11 cellular contexts compared by ENCODE assay signal in the genomic region with DNA sequence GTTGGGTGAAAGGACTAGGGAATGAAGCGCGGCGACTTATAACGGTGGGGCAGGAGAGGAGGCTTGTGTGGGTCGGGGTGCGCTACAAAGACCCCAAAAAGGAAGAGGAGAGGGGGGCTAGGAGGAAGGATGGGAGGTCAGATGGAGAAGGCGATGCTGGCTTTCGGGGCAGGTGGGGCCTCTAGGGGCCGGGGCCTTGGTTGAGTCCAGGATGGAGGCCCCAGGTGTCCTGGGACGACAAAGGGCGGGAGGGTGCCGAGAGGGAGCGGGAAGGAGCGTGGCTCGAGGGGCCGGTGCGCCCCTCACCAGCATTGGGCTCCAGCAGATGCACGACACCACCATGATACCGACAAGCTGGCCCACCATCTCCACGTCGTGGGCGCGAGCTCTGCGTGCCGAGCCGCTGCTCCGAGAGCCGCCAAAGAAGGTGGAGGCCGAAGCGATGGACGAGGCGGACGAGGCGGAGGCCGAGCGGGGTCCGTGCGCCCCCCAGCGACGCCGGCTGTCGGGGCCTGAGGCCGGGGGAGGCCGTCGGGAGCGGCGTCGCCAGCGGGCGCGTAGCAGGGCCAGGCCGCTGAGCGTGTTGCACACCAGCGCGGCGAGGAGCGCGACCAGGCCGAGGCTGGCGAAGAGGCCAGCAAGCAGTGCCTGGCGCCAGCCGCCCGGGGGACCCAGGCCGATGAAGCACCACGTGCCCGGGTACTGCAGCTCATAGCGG. TPM values are rescaled to one million over a fixed set of nuclear protein-coding genes. Genes with fewer than 3 reads are reported as not detected.
DNase-seq lines count a peak whose midpoint lies in the region; ATAC-seq, FAIRE-seq and TF ChIP-seq lines count a peak whose summit lies in the region.
"Had no signal": no experiment of that assay in that cellular context is flagged by ENCODE, and none has a peak within 500 bp of the region (broad histone marks: within the 10 kb centered on the region; RNA-seq: fewer than 3 reads in every experiment).

No MANE protein-coding gene starts in this region.

- no peaks in the 10 kb centered on the region; the same call in 1 of the 2 replicates for H4K20me1 ChIP-seq in GM12878 (ENCODE audit: control insufficient read depth, insufficient read depth)

- H2AFZ ChIP-seq in GM12878 (ENCODE audit: control insufficient read depth, low read depth, low read length) = no peak overlapping the region

- no peaks in the 10 kb centered on the region for H3K9me3 ChIP-seq in CD4-positive, alpha-beta memory T cell (ENCODE audit: control insufficient read depth in 1 of 2, low read length in 2 of 2)
- no peaks in the 10 kb centered on the region for H3K9me3 ChIP-seq in GM12878 (replicated peaks; ENCODE audit: control insufficient read depth, insufficient read depth, low read length)
- H3K9me3 ChIP-seq in MG63 = no peaks in the 10 kb centered on the region
- H3K9me3 ChIP-seq in A673 (ENCODE audit: low read depth, low read length, poor library complexity, severe bottlenecking) = no peaks in the 10 kb centered on the region

- peak overlapping the region; percentile 95 for H3K56ac ChIP-seq in mesendoderm (ENCODE audit: low read length)

- H2BK120ac ChIP-seq in mesendoderm (ENCODE audit: low read depth, low read length) = no peak overlapping the region

- peaks cover 14% of the 10 kb centered on the region for H3K27me3 ChIP-seq in CD4-positive, alpha-beta memory T cell (ENCODE audit: insufficient read depth, low read length)
- H3K27me3 ChIP-seq in GM12878 (replicated peaks in 1 of 2; ENCODE audit: control insufficient read depth in 2 of 2, insufficient read depth in 2 of 2, low read length in 1 of 2) = peaks cover 5 to 6% of the 10 kb centered on the region in 2 experiments; a peak in 3 of 4 replicates
- no peaks in the 10 kb centered on the region for H3K27me3 ChIP-seq in mesendoderm (ENCODE audit: insufficient read depth, low read length, poor library complexity)
- no peaks in the 10 kb centered on the region for H3K27me3 ChIP-seq in MG63
- no peaks in the 10 kb centered on the region for H3K27me3 ChIP-seq in A673 (replicated peaks; ENCODE audit: insufficient read depth, low read depth, low read length, poor library complexity)

- H3K4me1 ChIP-seq in CD4-positive, alpha-beta memory T cell (ENCODE audit: insufficient read depth, low read length) = peaks cover 36% of the 10 kb centered on the region
- H3K4me1 ChIP-seq in GM12878 (ENCODE audit: control insufficient read depth, insufficient read depth, low read length) (no peaks in the 10 kb centered on the region), mesendoderm (ENCODE audit: control insufficient read depth, low read depth, low read length) (no peaks in the 10 kb centered on the region), A673 (ENCODE audit: insufficient read depth, low read length, poor library complexity, severe bottlenecking) (peaks cover 36% of the 10 kb centered on the region)

- RAD21 ChIA-PET in GM12878 (lab: Charles Lee; ENCODE audit: unreplicated experiment) = interaction anchor here (0.7 to 1.4 kb wide), 2 partner anchors 41 to 42 kb away, joined by 3 to 4 read pairs; no protein-coding TSS in a partner anchor

- peaks cover 23% of the 10 kb centered on the region for H3K36me3 ChIP-seq in CD4-positive, alpha-beta memory T cell (ENCODE audit: insufficient read depth, low read length)
- peaks cover 1 to 3% of the 10 kb centered on the region in 2 experiments; a peak in 3 of 4 replicates for H3K36me3 ChIP-seq in GM12878 (ENCODE audit: control insufficient read depth in 2 of 2, insufficient read depth in 2 of 2, low read length in 1 of 2)
- H3K36me3 ChIP-seq in mesendoderm (ENCODE audit: control insufficient read depth, insufficient read depth, low read length) = no peaks in the 10 kb centered on the region
- H3K36me3 ChIP-seq in MG63 = peaks cover 41% of the 10 kb centered on the region
- H3K36me3 ChIP-seq in A673 (ENCODE audit: insufficient read depth, low read length, poor library complexity, severe bottlenecking) = peaks cover 6% of the 10 kb centered on the region

- intact Hi-C loops in CD4-positive, alpha-beta memory T cell (cut with micrococcal nuclease) = loop anchor here (5.0 kb wide), 1 partner anchor 56 kb away; a partner anchor contains a TSS
- intact Hi-C loops in GM12878 (cut with micrococcal nuclease; ENCODE audit: unreplicated experiment) (loop anchor here (5.0 to 10.0 kb wide), 3 partner anchors 41 to 118 kb away; a partner anchor contains a TSS), A673 (cut with micrococcal nuclease; ENCODE audit: unreplicated experiment) (no loop called here)

- peaks cover 18 to 29% of the 10 kb centered on the region in 2 donors for H3K36me3 Mint-ChIP-seq in CD4-positive, alpha-beta memory T cell

- DNase-seq in CD4-positive, alpha-beta memory T cell = peak in 1 of 5 donors; percentile 38
- peak; percentile 60 for DNase-seq in GM13976 (ENCODE audit: low spot score)
- no peak for DNase-seq in GM12878 (ENCODE audit: low read depth, low spot score)
- no peak for DNase-seq in mesendoderm
- DNase-seq in SIG-M5 (lab: John Stamatoyannopoulos, UW) = no peak
- DNase-seq in MG63 = no peak
- no peak for DNase-seq in A673 (ENCODE audit: low spot score)
- DNase-seq in NCI-H2107 (lab: John Stamatoyannopoulos, UW) = no peak
- DNase-seq: foreskin melanocyte; stimulated activated naive CD4-positive, alpha-beta T cell treated with Interleukin-2 at 50 U/mL for 16 hours had no signal

- TF ChIP-seq CTCF in GM13976 (IDR thresholded peaks at IDR 0.05; ENCODE audit: borderline replicate concordance, control extremely low read depth, extremely low read depth, insufficient read depth, missing control alignments) (peak; percentile 16), GM12878 (IDR thresholded peaks at IDR 0.05 in 2 of 3, conservative IDR thresholded peaks at IDR 0.05 in 1 of 3; ENCODE audit: control insufficient read depth in 2 of 3, extremely low read depth in 1 of 3, insufficient read depth in 1 of 3, low read depth in 3 of 3, low read length in 3 of 3) (peak; percentile 7 to 10 (median 8); a peak in 2 of 6 replicates), A673 (conservative IDR thresholded peaks at IDR 0.05; ENCODE audit: low read depth, low read length) (no peak)

- H3K18ac ChIP-seq in mesendoderm (ENCODE audit: low read length) = no peak overlapping the region

- H2BK15ac ChIP-seq in mesendoderm (replicated peaks; ENCODE audit: low read depth) = no peak overlapping the region

- peaks cover 7 to 20% of the 10 kb centered on the region in 2 donors for H3K27me3 Mint-ChIP-seq in CD4-positive, alpha-beta memory T cell

- no peak for FAIRE-seq in GM12878 (lab: Jason Lieb, UNC)
- FAIRE-seq: bronchial epithelial cell had no signal

- H3K9me3 Mint-ChIP-seq in CD4-positive, alpha-beta memory T cell = no peaks in the 10 kb centered on the region

- H3K27ac Mint-ChIP-seq in CD4-positive, alpha-beta memory T cell = peak overlapping the region in 2 of 7 donors; percentile 37 to 69

- TF ChIP-seq POLR2A in GM12878 (IDR thresholded peaks at IDR 0.05; ENCODE audit: low read depth, low read length) = no peak

- no peak overlapping the region for H3K23ac ChIP-seq in mesendoderm (ENCODE audit: low read length)

- POLR2A ChIA-PET in CD4-positive, alpha-beta memory T cell (lab: Charles Lee; ENCODE audit: partially characterized antibody) = interaction anchor here (0.8 to 2.6 kb wide), 12 partner anchors 7 to 444 kb away, joined by 3 to 17 read pairs (median 5); a partner anchor contains a TSS
- POLR2A ChIA-PET in GM12878 (lab: Charles Lee) (no interaction called here), A673 (lab: Charles Lee; ENCODE audit: low non-redundant PET) (no interaction called here)

- no peak for ATAC-seq in GM12878

- H4K5ac ChIP-seq in mesendoderm (ENCODE audit: low read length) = no peak overlapping the region

- H3K4me2 ChIP-seq in GM12878 (ENCODE audit: control insufficient read depth, insufficient read depth) (no peak overlapping the region; the same call in 1 of the 2 replicates), mesendoderm (ENCODE audit: low read length) (no peak overlapping the region)

- in situ Hi-C loops in GM13976 (cut with MboI; ENCODE audit: low sequenced_read_pairs, unreplicated experiment) = no loop called here
- in situ Hi-C loops in GM12878 (cut with MboI) = no loop called here

- H3K4me1 Mint-ChIP-seq in CD4-positive, alpha-beta memory T cell = peaks cover 14 to 35% (median 25%) of the 10 kb centered on the region in 4 donors

- H3K4me3 ChIP-seq in CD4-positive, alpha-beta memory T cell (ENCODE audit: low read length in 2 of 2) = no peak overlapping the region
- no peak overlapping the region for H3K4me3 ChIP-seq in GM12878
- no peak overlapping the region for H3K4me3 ChIP-seq in mesendoderm (ENCODE audit: low read length)
- no peak overlapping the region for H3K4me3 ChIP-seq in MG63
- H3K4me3 ChIP-seq in A673 (ENCODE audit: low read depth, low read length, poor library complexity, severe bottlenecking) = no peak overlapping the region

- CTCF ChIA-PET in CD4-positive, alpha-beta memory T cell (lab: Charles Lee; ENCODE audit: partially characterized antibody) = interaction anchor here (0.7 to 2.6 kb wide), 16 partner anchors 8 to 594 kb away, joined by 3 to 28 read pairs (median 4); a partner anchor contains a TSS
- CTCF ChIA-PET in GM12878 (lab: Yijun Ruan, JAX) = interaction anchor here (0.6 to 2.0 kb wide), 13 partner anchors 7 to 1367 kb away, joined by 3 to 15 read pairs (median 4); a partner anchor contains a TSS
- CTCF ChIA-PET in A673 (lab: Charles Lee) = interaction anchor here (0.5 to 1.4 kb wide), 5 partner anchors 7 to 1639 kb away, joined by 3 to 12 read pairs (median 5); a partner anchor contains a TSS

- SMC1A ChIA-PET in GM12878 (lab: Charles Lee; ENCODE audit: uncharacterized antibody, unreplicated experiment) = interaction anchor here (0.8 kb wide), 1 partner anchor 41 kb away, joined by 3 read pairs; no protein-coding TSS in a partner anchor

- H3K9ac ChIP-seq in GM12878 (ENCODE audit: control insufficient read depth, insufficient read depth, low read length) = no peak overlapping the region
- H3K9ac ChIP-seq in mesendoderm (ENCODE audit: low read length) = no peak overlapping the region

- WGBS in GM12878 (ENCODE audit: insufficient coverage, insufficient replicate concordance, low lambda C conversion rate, missing lambda C conversion rate) = 33% methylated on average over 30 of the region's 67 CpGs
- no CpG with 5 or more reads among the region's 67 CpGs for WGBS in mesendoderm (ENCODE audit: extremely low coverage, insufficient coverage, low lambda C conversion rate)

- no peak overlapping the region for H2AK5ac ChIP-seq in mesendoderm (ENCODE audit: low read length)

- no peak overlapping the region for H3K4ac ChIP-seq in mesendoderm (ENCODE audit: low read depth, low read length)

- no peak for TF ChIP-seq RAD21 in GM12878 (IDR thresholded peaks at IDR 0.05; ENCODE audit: insufficient read depth, low read depth, low read length)

- no peak overlapping the region for H3K27ac ChIP-seq in CD4-positive, alpha-beta memory T cell (ENCODE audit: low read depth, low read length)
- H3K27ac ChIP-seq in GM12878 (ENCODE audit: control insufficient read depth, insufficient read depth) (no peak overlapping the region), mesendoderm (ENCODE audit: low read depth, low read length) (no peak overlapping the region), A673 (ENCODE audit: low read depth, low read length, poor library complexity, severe bottlenecking) (no peak overlapping the region)

- H3K79me2 ChIP-seq in GM12878 (ENCODE audit: control insufficient read depth, insufficient read depth, low read length) (no peaks in the 10 kb centered on the region), mesendoderm (ENCODE audit: control insufficient read depth, insufficient read depth, low read length) (no peaks in the 10 kb centered on the region)

- no peaks in the 10 kb centered on the region for H3K79me1 ChIP-seq in mesendoderm (ENCODE audit: low read length)

- H4K8ac ChIP-seq in mesendoderm (ENCODE audit: low read depth, low read length) = no peak overlapping the region

- no peak overlapping the region for H2BK5ac ChIP-seq in mesendoderm (ENCODE audit: low read length)

- no peak for TF ChIP-seq EP300 in GM12878 (IDR thresholded peaks at IDR 0.05; ENCODE audit: borderline replicate concordance in 1 of 2, control insufficient read depth in 1 of 2, low read depth in 2 of 2, low read length in 2 of 2)

- peak overlapping the region; percentile 1 to 76 (median 54) for H3K4me3 Mint-ChIP-seq in CD4-positive, alpha-beta memory T cell

- no TSS peak for BruUV-seq in GM12878 (replicated peaks; lab: Mats Ljungman, UMichigan)
- no TSS peak for BruUV-seq in A673 (replicated peaks; lab: Mats Ljungman, UMichigan)

RNA-seq across cellular contexts. Expression of a gene that starts 1.9 kb away (rescaled TPM):
- not detected for total RNA-seq in CD4-positive, alpha-beta memory T cell
- polyA plus RNA-seq in CD4-positive, alpha-beta memory T cell = not detected
- total RNA-seq in GM12878 (2013; cell fraction: nucleolus; rRNA removed) = not detected in 2 replicates
- total RNA-seq in GM12878 (2014; rRNA removed) = not detected in 2 replicates
- not detected in 2 replicates for total RNA-seq in GM12878 (2014; rRNA removed; fragmentation: Illumina TruSeq; extraction: Trizol)
- total RNA-seq in GM12878 (2021) = not detected in 2 replicates
- not detected for polyA plus RNA-seq in GM12878 (2011; ENCODE audit: low read depth)
- not detected in 2 replicates for polyA plus RNA-seq in GM12878 (2011; rRNA removed)
- polyA plus RNA-seq in GM12878 (2011; cell fraction: cytosol; rRNA removed) = not detected in 2 replicates
- polyA plus RNA-seq in GM12878 (2011; cell fraction: nucleus; rRNA removed) = not detected in 2 replicates
- polyA plus RNA-seq in GM12878 (2012) = not detected in 2 replicates
- not detected in 2 replicates for polyA plus RNA-seq in GM12878 (2014; fragmentation: Illumina TruSeq; extraction: Trizol)
- not detected for polyA plus RNA-seq in GM12878 (2014; fragmentation: Nextera tagmentation; extraction: Ambion mirVana)
- not detected in 2 replicates for polyA plus RNA-seq in GM12878 (2014; rRNA removed)
- not detected for polyA plus RNA-seq in GM12878 (2016; fragmentation: Nextera tagmentation; extraction: Ambion mirVana)
- not detected in 2 replicates for polyA minus RNA-seq in GM12878 (2011; rRNA and poly(A)+ RNA removed)
- polyA minus RNA-seq in GM12878 (2011; cell fraction: cytosol; rRNA and poly(A)+ RNA removed) = not detected in 2 replicates
- not detected in 2 replicates for polyA minus RNA-seq in GM12878 (2011; cell fraction: nucleus; rRNA and poly(A)+ RNA removed)
- 0.11 TPM for polyA plus RNA-seq in mesendoderm (2013, experiment 1 of 2)
- polyA plus RNA-seq in mesendoderm (2013, experiment 2 of 2) = 0.07 TPM
- not detected in 2 replicates for total RNA-seq in MG63 (2014; rRNA removed; shearing (Covaris generic); ENCODE audit: low replicate concordance)
- 0.72 TPM in 1 of 2 replicates, not detected in the other for total RNA-seq in A673 (2021)

RNA-seq across cellular contexts. Expression of a gene that starts 22.7 kb away (rescaled TPM):
- 10 to 100 TPM; 32.3 to 33.8 TPM for total RNA-seq in CD4-positive, alpha-beta memory T cell
- 10 to 100 TPM; 50.1 to 63.6 TPM for polyA plus RNA-seq in CD4-positive, alpha-beta memory T cell
- 6.6 and 6.9 TPM in 2 replicates for total RNA-seq in GM12878 (2013; cell fraction: nucleolus; rRNA removed)
- total RNA-seq in GM12878 (2014; rRNA removed) = 23.4 and 24.1 TPM in 2 replicates
- 7.0 and 11.3 TPM in 2 replicates for total RNA-seq in GM12878 (2014; rRNA removed; fragmentation: Illumina TruSeq; extraction: Trizol)
- total RNA-seq in GM12878 (2021) = 19.9 and 21.2 TPM in 2 replicates
- 4.5 TPM for polyA plus RNA-seq in GM12878 (2011; ENCODE audit: low read depth)
- polyA plus RNA-seq in GM12878 (2011; rRNA removed) = 6.4 and 11.2 TPM in 2 replicates
- polyA plus RNA-seq in GM12878 (2011; cell fraction: cytosol; rRNA removed) = 13.5 and 21.3 TPM in 2 replicates
- 11.9 and 15.0 TPM in 2 replicates for polyA plus RNA-seq in GM12878 (2011; cell fraction: nucleus; rRNA removed)
- 11.9 and 12.5 TPM in 2 replicates for polyA plus RNA-seq in GM12878 (2012)
- polyA plus RNA-seq in GM12878 (2014; fragmentation: Illumina TruSeq; extraction: Trizol) = 1.0 and 5.0 TPM in 2 replicates
- polyA plus RNA-seq in GM12878 (2014; fragmentation: Nextera tagmentation; extraction: Ambion mirVana) = 1 to 10 TPM in 1 of 2 experiments, under 1 TPM in 1; 0.47 to 1.0 TPM
- 21.4 and 24.1 TPM in 2 replicates for polyA plus RNA-seq in GM12878 (2014; rRNA removed)
- 10 to 100 TPM; 15.9 to 18.0 TPM for polyA plus RNA-seq in GM12878 (2016; fragmentation: Nextera tagmentation; extraction: Ambion mirVana)
- polyA minus RNA-seq in GM12878 (2011; rRNA and poly(A)+ RNA removed) = 4.3 and 6.5 TPM in 2 replicates
- 27.1 and 42.4 TPM in 2 replicates for polyA minus RNA-seq in GM12878 (2011; cell fraction: cytosol; rRNA and poly(A)+ RNA removed)
- 4.0 and 8.5 TPM in 2 replicates for polyA minus RNA-seq in GM12878 (2011; cell fraction: nucleus; rRNA and poly(A)+ RNA removed)
- polyA plus RNA-seq in mesendoderm (2013, experiment 1 of 2) = 47.1 TPM
- 46.7 TPM for polyA plus RNA-seq in mesendoderm (2013, experiment 2 of 2)
- 111 and 196 TPM in 2 replicates for total RNA-seq in MG63 (2014; rRNA removed; shearing (Covaris generic); ENCODE audit: low replicate concordance)
- 59.4 and 61.7 TPM in 2 replicates for total RNA-seq in A673 (2021)

RNA-seq across cellular contexts. Expression of a gene that starts 40.1 kb away (rescaled TPM):
- 100 to 1,000 TPM; 189 to 205 TPM for total RNA-seq in CD4-positive, alpha-beta memory T cell
- polyA plus RNA-seq in CD4-positive, alpha-beta memory T cell = 10 to 100 TPM; 41.5 to 87.6 TPM
- 65.2 and 69.3 TPM in 2 replicates for total RNA-seq in GM12878 (2013; cell fraction: nucleolus; rRNA removed)
- total RNA-seq in GM12878 (2014; rRNA removed) (68.0 and 80.0 TPM in 2 replicates), GM12878 (2014; rRNA removed; fragmentation: Illumina TruSeq; extraction: Trizol) (47.8 and 54.2 TPM in 2 replicates), GM12878 (2021) (189 and 202 TPM in 2 replicates), A673 (2021) (91.4 and 127 TPM in 2 replicates)
- 24.3 TPM for polyA plus RNA-seq in GM12878 (2011; ENCODE audit: low read depth)
- polyA plus RNA-seq in GM12878 (2011; rRNA removed) (26.0 and 49.8 TPM in 2 replicates), GM12878 (2014; fragmentation: Illumina TruSeq; extraction: Trizol) (18.9 and 45.4 TPM in 2 replicates), GM12878 (2014; fragmentation: Nextera tagmentation; extraction: Ambion mirVana) (1 to 10 TPM; 1.0 to 1.4 TPM), GM12878 (2014; rRNA removed) (77.3 and 91.2 TPM in 2 replicates), GM12878 (2016; fragmentation: Nextera tagmentation; extraction: Ambion mirVana) (10 to 100 TPM; 51.3 to 60.1 TPM)
- polyA plus RNA-seq in GM12878 (2011; cell fraction: cytosol; rRNA removed) = 60.4 and 77.2 TPM in 2 replicates
- polyA plus RNA-seq in GM12878 (2011; cell fraction: nucleus; rRNA removed) = 89.7 and 112 TPM in 2 replicates
- 75.7 and 100 TPM in 2 replicates for polyA plus RNA-seq in GM12878 (2012)
- 59.2 and 121 TPM in 2 replicates for polyA minus RNA-seq in GM12878 (2011; rRNA and poly(A)+ RNA removed)
- 51.6 and 70.8 TPM in 2 replicates for polyA minus RNA-seq in GM12878 (2011; cell fraction: cytosol; rRNA and poly(A)+ RNA removed)
- polyA minus RNA-seq in GM12878 (2011; cell fraction: nucleus; rRNA and poly(A)+ RNA removed) = 17.0 and 26.6 TPM in 2 replicates
- polyA plus RNA-seq in mesendoderm (2013, experiment 1 of 2) = 35.9 TPM
- 37.9 TPM for polyA plus RNA-seq in mesendoderm (2013, experiment 2 of 2)
- total RNA-seq in MG63 (2014; rRNA removed; shearing (Covaris generic); ENCODE audit: low replicate concordance) = 105 and 128 TPM in 2 replicates

RNA-seq across cellular contexts. Expression of a gene that starts 45.0 kb away (rescaled TPM):
- total RNA-seq in CD4-positive, alpha-beta memory T cell = 100 to 1,000 TPM; 122 to 138 TPM
- polyA plus RNA-seq in CD4-positive, alpha-beta memory T cell = 100 to 1,000 TPM; 307 to 824 TPM
- 20.5 and 21.0 TPM in 2 replicates for total RNA-seq in GM12878 (2013; cell fraction: nucleolus; rRNA removed)
- total RNA-seq in GM12878 (2014; rRNA removed) = 27.2 and 27.9 TPM in 2 replicates
- total RNA-seq in GM12878 (2014; rRNA removed; fragmentation: Illumina TruSeq; extraction: Trizol) = 24.7 and 26.3 TPM in 2 replicates
- 39.4 and 40.8 TPM in 2 replicates for total RNA-seq in GM12878 (2021)
- polyA plus RNA-seq in GM12878 (2011; ENCODE audit: low read depth) = 16.0 TPM
- polyA plus RNA-seq in GM12878 (2011; rRNA removed) = 36.8 and 45.7 TPM in 2 replicates
- 45.8 and 48.4 TPM in 2 replicates for polyA plus RNA-seq in GM12878 (2011; cell fraction: cytosol; rRNA removed)
- 31.8 and 33.9 TPM in 2 replicates for polyA plus RNA-seq in GM12878 (2011; cell fraction: nucleus; rRNA removed)
- polyA plus RNA-seq in GM12878 (2012) = 24.2 and 28.9 TPM in 2 replicates
- 34.9 and 38.0 TPM in 2 replicates for polyA plus RNA-seq in GM12878 (2014; fragmentation: Illumina TruSeq; extraction: Trizol)
- polyA plus RNA-seq in GM12878 (2014; fragmentation: Nextera tagmentation; extraction: Ambion mirVana) = 1 to 10 TPM; 4.8 to 8.3 TPM
- 31.6 and 31.9 TPM in 2 replicates for polyA plus RNA-seq in GM12878 (2014; rRNA removed)
- polyA plus RNA-seq in GM12878 (2016; fragmentation: Nextera tagmentation; extraction: Ambion mirVana) = 10 to 100 TPM; 62.3 to 65.8 TPM
- polyA minus RNA-seq in GM12878 (2011; rRNA and poly(A)+ RNA removed) = 40.0 and 44.6 TPM in 2 replicates
- polyA minus RNA-seq in GM12878 (2011; cell fraction: cytosol; rRNA and poly(A)+ RNA removed) = 11.1 and 16.1 TPM in 2 replicates
- 15.0 and 18.5 TPM in 2 replicates for polyA minus RNA-seq in GM12878 (2011; cell fraction: nucleus; rRNA and poly(A)+ RNA removed)
- polyA plus RNA-seq in mesendoderm (2013, experiment 1 of 2) = 28.6 TPM
- 30.0 TPM for polyA plus RNA-seq in mesendoderm (2013, experiment 2 of 2)
- 133 and 164 TPM in 2 replicates for total RNA-seq in MG63 (2014; rRNA removed; shearing (Covaris generic); ENCODE audit: low replicate concordance)
- 105 and 122 TPM in 2 replicates for total RNA-seq in A673 (2021)

RNA-seq across cellular contexts. Expression of a gene that starts 54.1 kb away (rescaled TPM):
- 100 to 1,000 TPM; 148 TPM for total RNA-seq in CD4-positive, alpha-beta memory T cell
- polyA plus RNA-seq in CD4-positive, alpha-beta memory T cell = 100 to 1,000 TPM in 1 of 2 donors, 10 to 100 TPM in 1; 95.0 to 145 TPM
- total RNA-seq in GM12878 (2013; cell fraction: nucleolus; rRNA removed) = 162 and 204 TPM in 2 replicates
- total RNA-seq in GM12878 (2014; rRNA removed) = 248 and 280 TPM in 2 replicates
- total RNA-seq in GM12878 (2014; rRNA removed; fragmentation: Illumina TruSeq; extraction: Trizol) = 109 and 116 TPM in 2 replicates
- total RNA-seq in GM12878 (2021) = 218 and 236 TPM in 2 replicates
- polyA plus RNA-seq in GM12878 (2011; ENCODE audit: low read depth) = 90.3 TPM
- polyA plus RNA-seq in GM12878 (2011; rRNA removed) = 56.8 and 134 TPM in 2 replicates
- 158 and 220 TPM in 2 replicates for polyA plus RNA-seq in GM12878 (2011; cell fraction: cytosol; rRNA removed)
- polyA plus RNA-seq in GM12878 (2011; cell fraction: nucleus; rRNA removed) = 1,234 and 1,343 TPM in 2 replicates
- polyA plus RNA-seq in GM12878 (2012) = 147 and 173 TPM in 2 replicates
- 40.7 and 113 TPM in 2 replicates for polyA plus RNA-seq in GM12878 (2014; fragmentation: Illumina TruSeq; extraction: Trizol)
- polyA plus RNA-seq in GM12878 (2014; fragmentation: Nextera tagmentation; extraction: Ambion mirVana) = 100 to 1,000 TPM; 168 to 212 TPM
- 249 and 298 TPM in 2 replicates for polyA plus RNA-seq in GM12878 (2014; rRNA removed)
- polyA plus RNA-seq in GM12878 (2016; fragmentation: Nextera tagmentation; extraction: Ambion mirVana) = 100 to 1,000 TPM; 356 to 378 TPM
- 84.7 and 109 TPM in 2 replicates for polyA minus RNA-seq in GM12878 (2011; rRNA and poly(A)+ RNA removed)
- 46.0 and 52.9 TPM in 2 replicates for polyA minus RNA-seq in GM12878 (2011; cell fraction: cytosol; rRNA and poly(A)+ RNA removed)
- 125 and 175 TPM in 2 replicates for polyA minus RNA-seq in GM12878 (2011; cell fraction: nucleus; rRNA and poly(A)+ RNA removed)
- 147 TPM for polyA plus RNA-seq in mesendoderm (2013, experiment 1 of 2)
- 152 TPM for polyA plus RNA-seq in mesendoderm (2013, experiment 2 of 2)
- total RNA-seq in MG63 (2014; rRNA removed; shearing (Covaris generic); ENCODE audit: low replicate concordance) = 227 and 342 TPM in 2 replicates
- 190 and 223 TPM in 2 replicates for total RNA-seq in A673 (2021)
